Comparison of ENCODE assay signal across 14 cellular contexts in the genomic region with DNA sequence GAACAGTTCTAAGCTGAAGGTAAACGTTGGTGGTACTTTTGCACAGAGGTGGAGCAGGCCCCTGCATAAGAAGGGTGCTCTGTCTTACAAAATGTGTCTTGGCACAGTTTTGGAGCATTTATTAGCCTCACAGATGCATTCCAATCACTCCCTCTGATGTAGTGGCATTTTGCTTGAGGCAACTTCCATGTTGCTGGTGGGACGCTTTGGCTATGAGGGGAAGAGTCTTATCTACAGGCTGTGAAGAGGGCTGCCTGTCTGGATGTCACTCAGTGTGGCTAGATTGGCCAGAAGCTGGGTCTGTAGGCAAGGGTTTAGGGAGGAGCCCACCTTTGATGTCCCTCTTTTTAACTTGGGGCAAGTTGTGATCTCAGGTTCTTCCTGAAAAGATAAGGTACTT. TPM values are rescaled to one million over a fixed set of nuclear protein-coding genes. Genes with fewer than 3 reads are reported as not detected.
DNase-seq lines count a peak whose midpoint lies in the region; ATAC-seq, FAIRE-seq and TF ChIP-seq lines count a peak whose summit lies in the region.
"Had no signal": no experiment of that assay in that cellular context is flagged by ENCODE, and none has a peak within 500 bp of the region (broad histone marks: within the 10 kb centered on the region; RNA-seq: fewer than 3 reads in every experiment).

No MANE protein-coding gene starts in this region.

- H3K9me1 ChIP-seq in K562 (ENCODE audit: control insufficient read depth, insufficient read depth, low read length), result no peaks in the 10 kb centered on the region

- peaks cover 11% of the 10 kb centered on the region for H3K27me3 Mint-ChIP-seq in neural progenitor cell (ENCODE audit: insufficient read depth, low read depth)
- H3K27me3 Mint-ChIP-seq: activated CD8-positive, alpha-beta T cell treated with anti-CD3 and anti-CD28 coated beads for 36 hours; CD4-positive, CD25-positive, alpha-beta regulatory T cell; stimulated activated naive CD8-positive, alpha-beta T cell treated with anti-CD3 and anti-CD28 coated beads, Interleukin-15, Interleukin-2, amounts not matched to agents 100 ng/mL and 50 ng/mL, for 24 hours had no signal

- 8% methylated on average over 2 of the region's 2 CpGs for WGBS in K562 (ENCODE audit: insufficient coverage, low coverage, missing lambda C conversion rate)

- CTCF ChIA-PET in A673 (lab: Charles Lee) (interaction anchor here (0.7 to 1.9 kb wide), 3 partner anchors 11 to 48 kb away, joined by 3 to 23 read pairs (median 4); no protein-coding TSS in a partner anchor), K562 (lab: Yijun Ruan, JAX; ENCODE audit: low intra/inter-chr PET ratio) (no interaction called here)

- no peaks in the 10 kb centered on the region for H3K9me3 Mint-ChIP-seq in neural progenitor cell
- H3K9me3 Mint-ChIP-seq: activated CD8-positive, alpha-beta T cell treated with anti-CD3 and anti-CD28 coated beads for 36 hours; CD4-positive, CD25-positive, alpha-beta regulatory T cell; stimulated activated naive CD8-positive, alpha-beta T cell treated with anti-CD3 and anti-CD28 coated beads, Interleukin-15, Interleukin-2, amounts not matched to agents 100 ng/mL and 50 ng/mL, for 24 hours had no signal

- DNase-seq in A673 (ENCODE audit: low spot score) (no peak), HL-60 (ENCODE audit: low read depth in 1 of 2, low spot score in 1 of 2) (no peak), K562 (ENCODE audit: extremely low read depth in 1 of 4, low spot score in 3 of 4) (peak in 1 of 4 experiments; percentile 56), neural progenitor cell (ENCODE audit: low spot score) (no peak), DMS114 treated with DMSO at 0.1 percent for 48 hours (lab: John Stamatoyannopoulos, UW; ENCODE audit: unreplicated experiment) (no peak)
- no peak for DNase-seq in stimulated activated naive CD4-positive, alpha-beta T cell (lab: John Stamatoyannopoulos, UW)
- DNase-seq: CD4-positive, CD25-positive, alpha-beta regulatory T cell; NCI-H526 treated with DMSO at 0.1 percent for 48 hours had no signal

- H3K27me3 ChIP-seq in A673 (replicated peaks; ENCODE audit: insufficient read depth, low read depth, low read length, poor library complexity) (no peaks in the 10 kb centered on the region), HL-60 (ENCODE audit: insufficient read depth, poor library complexity, severe bottlenecking) (no peaks in the 10 kb centered on the region), K562 (ENCODE audit: control insufficient read depth in 2 of 2, insufficient read depth in 2 of 2, low read length in 2 of 2) (no peaks in the 10 kb centered on the region), neural progenitor cell (no peaks in the 10 kb centered on the region)
- H3K27me3 ChIP-seq: MG63 had no signal

- H3K4me1 ChIP-seq in A673 (ENCODE audit: insufficient read depth, low read length, poor library complexity, severe bottlenecking) (peaks cover 58% of the 10 kb centered on the region), K562 (replicated peaks in 1 of 2; ENCODE audit: control insufficient read depth in 2 of 2, insufficient read depth in 2 of 2, low read length in 2 of 2) (peaks cover 31 to 43% of the 10 kb centered on the region in 2 experiments), neural progenitor cell (peaks cover 46% of the 10 kb centered on the region)

- H4K20me1 ChIP-seq in K562 (replicated peaks; ENCODE audit: control insufficient read depth, insufficient read depth, low read length) (no peaks in the 10 kb centered on the region), neural progenitor cell (ENCODE audit: low read depth) (peaks cover 21% of the 10 kb centered on the region)

- intact Hi-C loops in A673 (cut with micrococcal nuclease; ENCODE audit: unreplicated experiment) (loop anchor here (10.0 kb wide), 1 partner anchor 108 kb away; a partner anchor contains a TSS), K562 (cut with micrococcal nuclease) (loop anchor here (5.0 to 10.0 kb wide), 2 partner anchors 36 to 228 kb away; no protein-coding TSS in a partner anchor)

- H3K36me3 Mint-ChIP-seq in neural progenitor cell, result no peaks in the 10 kb centered on the region
- H3K36me3 Mint-ChIP-seq: CD4-positive, CD25-positive, alpha-beta regulatory T cell had no signal

- H3K4me3 Mint-ChIP-seq in neural progenitor cell, result no peak overlapping the region
- H3K4me3 Mint-ChIP-seq: activated CD8-positive, alpha-beta T cell treated with anti-CD3 and anti-CD28 coated beads for 36 hours; CD4-positive, CD25-positive, alpha-beta regulatory T cell; stimulated activated naive CD8-positive, alpha-beta T cell treated with anti-CD3 and anti-CD28 coated beads, Interleukin-15, Interleukin-2, amounts not matched to agents 100 ng/mL and 50 ng/mL, for 24 hours had no signal

- H3K4me3 ChIP-seq in A673 (ENCODE audit: low read depth, low read length, poor library complexity, severe bottlenecking) (no peak overlapping the region), HL-60 (replicated peaks; ENCODE audit: insufficient read depth, low read length) (no peak overlapping the region), K562 (no peak overlapping the region), neural progenitor cell (no peak overlapping the region)
- H3K4me3 ChIP-seq: MG63 had no signal

- BruUV-seq in A673 (replicated peaks; lab: Mats Ljungman, UMichigan), result no TSS peak
- no TSS peak for BruUV-seq in K562 (replicated peaks; lab: Mats Ljungman, UMichigan)

- peaks cover 53% of the 10 kb centered on the region for H3F3A ChIP-seq in neural progenitor cell (ENCODE audit: low read depth)

- TF ChIP-seq EP300 in K562 (IDR thresholded peaks at IDR 0.05; ENCODE audit: low read length), result no peak

- in situ Hi-C loops in K562 (cut with MboI), result no loop called here

- H3K9ac ChIP-seq in K562 (ENCODE audit: insufficient read depth in 1 of 2, low read depth in 2 of 2, low read length in 2 of 2) (peak overlapping the region; percentile 34 to 75; a peak in 1 of 4 replicates), neural progenitor cell (no peak overlapping the region)

- TF ChIP-seq CTCF in A673 (conservative IDR thresholded peaks at IDR 0.05; ENCODE audit: low read depth, low read length) (no peak), HL-60 (IDR thresholded peaks at IDR 0.05; ENCODE audit: insufficient read depth, low read length) (no peak), K562 (IDR thresholded peaks at IDR 0.05 in 2 of 3, conservative IDR thresholded peaks at IDR 0.05 in 1 of 3; ENCODE audit: insufficient read depth in 2 of 3, low read depth in 1 of 3, low read length in 3 of 3) (no peak), neural progenitor cell (IDR thresholded peaks at IDR 0.05) (no peak)

- H3K36me3 ChIP-seq in A673 (ENCODE audit: insufficient read depth, low read length, poor library complexity, severe bottlenecking), result peaks cover 6% of the 10 kb centered on the region
- H3K36me3 ChIP-seq in K562 (ENCODE audit: control insufficient read depth, insufficient read depth, low read length), result peaks cover 36% of the 10 kb centered on the region
- H3K36me3 ChIP-seq in neural progenitor cell, result no peaks in the 10 kb centered on the region

- ATAC-seq in K562, result peak; percentile 27
- ATAC-seq in GM21360 (IDR thresholded peaks at IDR 0.05; ENCODE audit: unreplicated experiment), result no peak
- ATAC-seq in GM21723 (IDR thresholded peaks at IDR 0.05; ENCODE audit: unreplicated experiment), result no peak

- POLR2A ChIA-PET in A673 (lab: Charles Lee; ENCODE audit: low non-redundant PET) (interaction anchor here (0.6 kb wide), 1 partner anchor 23 kb away, joined by 6 read pairs; no protein-coding TSS in a partner anchor), K562 (lab: Yijun Ruan, JAX) (interaction anchor here (0.5 to 3.3 kb wide), 11 partner anchors 9 to 1492 kb away, joined by 3 to 23 read pairs (median 5); a partner anchor contains a TSS)

- H3K27ac ChIP-seq in A673 (ENCODE audit: low read depth, low read length, poor library complexity, severe bottlenecking) (peak overlapping the region; percentile 89), HL-60 (replicated peaks) (peak overlapping the region; percentile 7; the same call in 1 of the 2 replicates), K562 (ENCODE audit: extremely low read depth, low read depth, low read length) (peak overlapping the region; percentile 49), neural progenitor cell (peak overlapping the region; percentile 26)

- no peak overlapping the region for H3K27ac Mint-ChIP-seq in neural progenitor cell
- H3K27ac Mint-ChIP-seq: activated CD8-positive, alpha-beta T cell treated with anti-CD3 and anti-CD28 coated beads for 36 hours; stimulated activated naive CD8-positive, alpha-beta T cell treated with anti-CD3 and anti-CD28 coated beads, Interleukin-15, Interleukin-2, amounts not matched to agents 100 ng/mL and 50 ng/mL, for 24 hours had no signal

- H3K4me1 Mint-ChIP-seq in neural progenitor cell, result peaks cover 27% of the 10 kb centered on the region

- H3K79me2 ChIP-seq in K562 (ENCODE audit: control insufficient read depth, insufficient read depth, low read length) (no peaks in the 10 kb centered on the region; the same call in 2 of the 3 replicates), neural progenitor cell (ENCODE audit: low read depth) (no peaks in the 10 kb centered on the region)

- H3K4me2 ChIP-seq in K562 (ENCODE audit: insufficient read depth, low read length), result peak overlapping the region; percentile 38
- H3K4me2 ChIP-seq in neural progenitor cell, result peak overlapping the region; percentile 59

- FAIRE-seq in K562 (lab: Jason Lieb, UNC), result no peak

- TF ChIP-seq RAD21 in K562 (CRISPR knock-in tag; conservative IDR thresholded peaks at IDR 0.05 in 1 of 2, IDR thresholded peaks at IDR 0.05 in 1 of 2), result no peak

- TF ChIP-seq POLR2A in K562 (conservative IDR thresholded peaks at IDR 0.05), result no peak

- H2AFZ ChIP-seq in K562 (ENCODE audit: low read depth, low read length) (peak overlapping the region; percentile 34; the same call in 1 of the 2 replicates), neural progenitor cell (replicated peaks) (no peak overlapping the region)

- H3K9me3 ChIP-seq in A673 (ENCODE audit: low read depth, low read length, poor library complexity, severe bottlenecking) (no peaks in the 10 kb centered on the region), K562 (replicated peaks; ENCODE audit: control insufficient read depth, insufficient read depth, low read depth, low read length) (no peaks in the 10 kb centered on the region), neural progenitor cell (ENCODE audit: low read depth) (no peaks in the 10 kb centered on the region)
- H3K9me3 ChIP-seq: MG63 had no signal

RNA-seq across cellular contexts. Expression of a gene that starts 2.6 kb away (rescaled TPM):
- total RNA-seq in A673 (2021) (25.4 and 30.3 TPM in 2 replicates), K562 (2014; rRNA removed) (13.6 and 18.7 TPM in 2 replicates), K562 (2014; rRNA removed; fragmentation: Illumina TruSeq; extraction: Trizol) (5.0 and 7.5 TPM in 2 replicates), K562 (2015; rRNA removed; fragmentation: Illumina TruSeq; extraction: Trizol) (7.9 and 8.3 TPM in 2 replicates), K562 (2021) (26.2 and 28.0 TPM in 2 replicates), neural progenitor cell (ENCODE audit: low replicate concordance) (9.0 and 9.4 TPM in 2 replicates)
- 7.6 and 15.2 TPM in 2 replicates for total RNA-seq in K562 (2011; cell fraction: chromatin; rRNA removed; ENCODE audit: low replicate concordance)
- total RNA-seq in K562 (2011; cell fraction: nucleolus; rRNA removed), result 9.7 and 10.0 TPM in 2 replicates
- 5.5 and 6.0 TPM in 2 replicates for total RNA-seq in K562 (2011; cell fraction: nucleoplasm; rRNA removed)
- polyA plus RNA-seq in K562 (2011; rRNA removed) (2.7 and 3.5 TPM in 2 replicates), K562 (2014; fragmentation: Illumina TruSeq; extraction: Trizol) (24.2 and 25.2 TPM in 2 replicates), K562 (2014; fragmentation: Nextera tagmentation; extraction: Ambion mirVana) (under 1 TPM; 0.10 TPM), K562 (2014; rRNA removed) (12.2 and 13.0 TPM in 2 replicates)
- polyA plus RNA-seq in K562 (2011; cell fraction: cytosol; rRNA removed), result 1.4 and 4.5 TPM in 2 replicates
- 4.6 and 15.6 TPM in 2 replicates for polyA plus RNA-seq in K562 (2011; cell fraction: nucleus; rRNA removed)
- polyA plus RNA-seq in K562 (2012), result 16.2 and 25.9 TPM in 2 replicates
- polyA minus RNA-seq in K562 (2011; rRNA and poly(A)+ RNA removed), result 2.8 and 4.2 TPM in 2 replicates
- 9.2 and 9.8 TPM in 2 replicates for polyA minus RNA-seq in K562 (2011; cell fraction: cytosol; rRNA and poly(A)+ RNA removed)
- polyA minus RNA-seq in K562 (2011; cell fraction: nucleus; rRNA and poly(A)+ RNA removed), result 3.9 and 4.2 TPM in 2 replicates

RNA-seq across cellular contexts. Expression of a gene that starts 18.7 kb away (rescaled TPM):
- total RNA-seq in A673 (2021), result 82.6 and 85.7 TPM in 2 replicates
- total RNA-seq in K562 (2011; cell fraction: chromatin; rRNA removed; ENCODE audit: low replicate concordance), result 102 and 166 TPM in 2 replicates
- total RNA-seq in K562 (2011; cell fraction: nucleolus; rRNA removed), result 52.6 and 55.5 TPM in 2 replicates
- total RNA-seq in K562 (2011; cell fraction: nucleoplasm; rRNA removed), result 82.0 and 95.0 TPM in 2 replicates
- total RNA-seq in K562 (2014; rRNA removed), result 67.4 and 78.9 TPM in 2 replicates
- total RNA-seq in K562 (2014; rRNA removed; fragmentation: Illumina TruSeq; extraction: Trizol), result 119 and 133 TPM in 2 replicates
- total RNA-seq in K562 (2015; rRNA removed; fragmentation: Illumina TruSeq; extraction: Trizol), result 110 and 112 TPM in 2 replicates
- 121 and 126 TPM in 2 replicates for total RNA-seq in K562 (2021)
- 63.3 and 106 TPM in 2 replicates for polyA plus RNA-seq in K562 (2011; rRNA removed)
- 26.5 and 34.3 TPM in 2 replicates for polyA plus RNA-seq in K562 (2011; cell fraction: cytosol; rRNA removed)
- 33.5 and 41.3 TPM in 2 replicates for polyA plus RNA-seq in K562 (2011; cell fraction: nucleus; rRNA removed)
- 67.6 and 73.5 TPM in 2 replicates for polyA plus RNA-seq in K562 (2012)
- 141 and 150 TPM in 2 replicates for polyA plus RNA-seq in K562 (2014; fragmentation: Illumina TruSeq; extraction: Trizol)
- polyA plus RNA-seq in K562 (2014; fragmentation: Nextera tagmentation; extraction: Ambion mirVana), result 10 to 100 TPM; 29.6 to 55.0 TPM
- 70.5 and 73.4 TPM in 2 replicates for polyA plus RNA-seq in K562 (2014; rRNA removed)
- 64.2 and 81.5 TPM in 2 replicates for polyA minus RNA-seq in K562 (2011; rRNA and poly(A)+ RNA removed)
- polyA minus RNA-seq in K562 (2011; cell fraction: cytosol; rRNA and poly(A)+ RNA removed), result 15.9 and 41.5 TPM in 2 replicates
- polyA minus RNA-seq in K562 (2011; cell fraction: nucleus; rRNA and poly(A)+ RNA removed), result 28.5 and 39.0 TPM in 2 replicates
- 54.6 and 65.3 TPM in 2 replicates for total RNA-seq in neural progenitor cell (ENCODE audit: low replicate concordance)

RNA-seq across cellular contexts. Expression of a gene that starts 58.1 kb away (rescaled TPM):
- total RNA-seq in A673 (2021), result not detected in 2 replicates
- not detected in 2 replicates for total RNA-seq in K562 (2011; cell fraction: chromatin; rRNA removed; ENCODE audit: low replicate concordance)
- total RNA-seq in K562 (2011; cell fraction: nucleolus; rRNA removed), result 0.50 and 0.66 TPM in 2 replicates
- total RNA-seq in K562 (2011; cell fraction: nucleoplasm; rRNA removed), result not detected in 2 replicates
- total RNA-seq in K562 (2014; rRNA removed), result not detected in 2 replicates
- total RNA-seq in K562 (2014; rRNA removed; fragmentation: Illumina TruSeq; extraction: Trizol), result not detected in 2 replicates
- not detected in 2 replicates for total RNA-seq in K562 (2015; rRNA removed; fragmentation: Illumina TruSeq; extraction: Trizol)
- 0.38 TPM in 1 of 2 replicates, not detected in the other for total RNA-seq in K562 (2021)
- polyA plus RNA-seq in K562 (2011; rRNA removed), result not detected in 2 replicates
- 0.24 TPM in 1 of 2 replicates, not detected in the other for polyA plus RNA-seq in K562 (2011; cell fraction: cytosol; rRNA removed)
- not detected in 2 replicates for polyA plus RNA-seq in K562 (2011; cell fraction: nucleus; rRNA removed)
- polyA plus RNA-seq in K562 (2012), result 0.46 and 2.9 TPM in 2 replicates
- not detected in 2 replicates for polyA plus RNA-seq in K562 (2014; fragmentation: Illumina TruSeq; extraction: Trizol)
- polyA plus RNA-seq in K562 (2014; fragmentation: Nextera tagmentation; extraction: Ambion mirVana), result not detected
- polyA plus RNA-seq in K562 (2014; rRNA removed), result 0.17 TPM in 1 of 2 replicates, not detected in the other
- polyA minus RNA-seq in K562 (2011; rRNA and poly(A)+ RNA removed), result not detected in 2 replicates
- not detected in 2 replicates for polyA minus RNA-seq in K562 (2011; cell fraction: cytosol; rRNA and poly(A)+ RNA removed)
- polyA minus RNA-seq in K562 (2011; cell fraction: nucleus; rRNA and poly(A)+ RNA removed), result 1.2 TPM in 1 of 2 replicates, not detected in the other
- total RNA-seq in neural progenitor cell (ENCODE audit: low replicate concordance), result not detected in 2 replicates
- total RNA-seq: activated CD8-positive, alpha-beta T cell treated with anti-CD3 and anti-CD28 coated beads for 36 hours; CD4-positive, CD25-positive, alpha-beta regulatory T cell; myocyte had no signal
- polyA plus RNA-seq: CD4-positive, CD25-positive, alpha-beta regulatory T cell had no signal

Comparison
In these comparisons a context has a peak if more than half of its experiments do, and no peak if none do; other contexts are left out.
1. H3K27ac ChIP-seq: peak in every context shown above with its lines; median percentile 89 in A673; 49 in K562; 26 in neural progenitor cell; 7 in HL-60.